ENCODE assay signal across 20 cellular contexts in genomic region chr1:157410457-157410856, GRCh38.
DNase-seq lines count a peak whose midpoint lies in the region; ATAC-seq and TF ChIP-seq lines count a peak whose summit lies in the region.
"Had no signal": no experiment of that assay in that cellular context is flagged by ENCODE, and none has a peak within 500 bp of the region (broad histone marks: within the 10 kb centered on the region; RNA-seq: fewer than 3 reads in every experiment).

No MANE protein-coding gene starts in this region.

- H3K27ac Mint-ChIP-seq in WTC11 (no peak overlapping the region), type B pancreatic cell (peak overlapping the region; percentile 39)
- H3K27ac Mint-ChIP-seq in dendritic cell treated with granulocyte-macrophage colony-stimulating factor and Interleukin-4, amounts not matched to agents 40 ng/mL and 50 ng/mL, for 4 days = peak overlapping the region; percentile 39
- H3K27ac Mint-ChIP-seq in effector memory CD8-positive, alpha-beta T cell = no peak overlapping the region
- H3K27ac Mint-ChIP-seq: CD4-positive, CD25-positive, alpha-beta regulatory T cell; CD8-positive, alpha-beta memory T cell had no signal

- no peaks in the 10 kb centered on the region for H3K4me1 ChIP-seq in lung (ENCODE audit: control insufficient read depth in 2 of 2, insufficient read depth in 2 of 2, low read length in 2 of 2)
- H3K4me1 ChIP-seq: BE2C had no signal

- WGBS in lung, 2 donors = 66 to 73% methylated on average over 5 of the region's 5 CpGs

- POLR2A ChIA-PET in WTC11 (lab: Charles Lee) = no interaction called here

- H3K27me3 Mint-ChIP-seq in WTC11 (ENCODE audit: low read depth) = peaks cover 10% of the 10 kb centered on the region
- peaks cover 2% of the 10 kb centered on the region for H3K27me3 Mint-ChIP-seq in dendritic cell treated with granulocyte-macrophage colony-stimulating factor and Interleukin-4, amounts not matched to agents 40 ng/mL and 50 ng/mL, for 4 days
- H3K27me3 Mint-ChIP-seq in type B pancreatic cell = no peaks in the 10 kb centered on the region
- H3K27me3 Mint-ChIP-seq in effector memory CD8-positive, alpha-beta T cell = peaks cover 16 to 37% of the 10 kb centered on the region in 2 donors

- H3K4me3 ChIP-seq in lung = no peak overlapping the region
- H3K4me3 ChIP-seq: GM12878, GM23248 had no signal

- no peak for TF ChIP-seq CTCF in WTC11 (IDR thresholded peaks at IDR 0.05)
- no peak for TF ChIP-seq CTCF in lung (IDR thresholded peaks at IDR 0.05; ENCODE audit: control extremely low read depth, extremely low read depth)
- TF ChIP-seq CTCF in type B pancreatic cell (conservative IDR thresholded peaks at IDR 0.05) = no peak

- no peaks in the 10 kb centered on the region for H3K27me3 ChIP-seq in lung (ENCODE audit: control insufficient read depth, insufficient read depth)
- H3K27me3 ChIP-seq: BE2C had no signal

- no peak overlapping the region for H3K4me3 Mint-ChIP-seq in WTC11
- no peak overlapping the region for H3K4me3 Mint-ChIP-seq in dendritic cell treated with granulocyte-macrophage colony-stimulating factor and Interleukin-4, amounts not matched to agents 40 ng/mL and 50 ng/mL, for 4 days
- H3K4me3 Mint-ChIP-seq in type B pancreatic cell = no peak overlapping the region
- no peak overlapping the region for H3K4me3 Mint-ChIP-seq in effector memory CD8-positive, alpha-beta T cell
- H3K4me3 Mint-ChIP-seq: CD4-positive, CD25-positive, alpha-beta regulatory T cell; CD8-positive, alpha-beta memory T cell had no signal

- H3K36me3 Mint-ChIP-seq in WTC11 (no peaks in the 10 kb centered on the region), type B pancreatic cell (no peaks in the 10 kb centered on the region)
- H3K36me3 Mint-ChIP-seq in dendritic cell treated with granulocyte-macrophage colony-stimulating factor and Interleukin-4, amounts not matched to agents 40 ng/mL and 50 ng/mL, for 4 days (ENCODE audit: low read depth) = peaks cover 7% of the 10 kb centered on the region
- H3K36me3 Mint-ChIP-seq in effector memory CD8-positive, alpha-beta T cell (ENCODE audit: insufficient read depth) = no peaks in the 10 kb centered on the region
- H3K36me3 Mint-ChIP-seq: CD4-positive, CD25-positive, alpha-beta regulatory T cell; CD8-positive, alpha-beta memory T cell had no signal

- H3K9me3 Mint-ChIP-seq in WTC11 = no peaks in the 10 kb centered on the region
- peaks cover 18% of the 10 kb centered on the region for H3K9me3 Mint-ChIP-seq in dendritic cell treated with granulocyte-macrophage colony-stimulating factor and Interleukin-4, amounts not matched to agents 40 ng/mL and 50 ng/mL, for 4 days
- no peaks in the 10 kb centered on the region for H3K9me3 Mint-ChIP-seq in type B pancreatic cell
- no peaks in the 10 kb centered on the region for H3K9me3 Mint-ChIP-seq in effector memory CD8-positive, alpha-beta T cell
- H3K9me3 Mint-ChIP-seq: CD4-positive, CD25-positive, alpha-beta regulatory T cell; CD8-positive, alpha-beta memory T cell had no signal

- peaks cover 0 to 9% of the 10 kb centered on the region in 2 donors for H3K9me3 ChIP-seq in lung (ENCODE audit: control insufficient read depth in 2 of 2, insufficient read depth in 1 of 2, low read length in 1 of 2)
- H3K9me3 ChIP-seq: BE2C had no signal

- H3K36me3 ChIP-seq in lung (ENCODE audit: control insufficient read depth in 2 of 2, insufficient read depth in 2 of 2, low read length in 2 of 2) = no peaks in the 10 kb centered on the region
- H3K36me3 ChIP-seq: BE2C had no signal

- peaks cover 9% of the 10 kb centered on the region for H3K4me1 Mint-ChIP-seq in WTC11
- H3K4me1 Mint-ChIP-seq in dendritic cell treated with granulocyte-macrophage colony-stimulating factor and Interleukin-4, amounts not matched to agents 40 ng/mL and 50 ng/mL, for 4 days (ENCODE audit: low read depth) = peaks cover 21% of the 10 kb centered on the region
- peaks cover 5% of the 10 kb centered on the region for H3K4me1 Mint-ChIP-seq in type B pancreatic cell (ENCODE audit: unreplicated experiment)
- H3K4me1 Mint-ChIP-seq in effector memory CD8-positive, alpha-beta T cell (ENCODE audit: low read depth in 2 of 2) = no peaks in the 10 kb centered on the region
- H3K4me1 Mint-ChIP-seq: CD4-positive, CD25-positive, alpha-beta regulatory T cell; CD8-positive, alpha-beta memory T cell had no signal

- intact Hi-C loops in dendritic cell treated with granulocyte-macrophage colony-stimulating factor and Interleukin-4, amounts not matched to agents 40 ng/mL and 50 ng/mL, for 4 days (cut with micrococcal nuclease) = no loop called here

- H3K27ac ChIP-seq in lung (ENCODE audit: low read depth in 1 of 2, low read length in 1 of 2) = no peak overlapping the region
- H3K27ac ChIP-seq: GM23248 had no signal

- DNase-seq in WTC11 (ENCODE audit: low spot score) (no peak), lung (ENCODE audit: low spot score) (peak; percentile 4), type B pancreatic cell (ENCODE audit: extremely low spot score, unreplicated experiment) (no peak), NCI-H2081 treated with DMSO at 0.1 percent for 48 hours (lab: John Stamatoyannopoulos, UW) (no peak), NCI-H146 (lab: John Stamatoyannopoulos, UW) (no peak)
- DNase-seq in effector memory CD8-positive, alpha-beta T cell = no peak
- DNase-seq: ACHN; BE2C; C1 segment of cervical spinal cord; CD4-positive, CD25-positive, alpha-beta regulatory T cell; CD8-positive, alpha-beta memory T cell; COR-L47; DMS 273 treated with DMSO at 0.1 percent for 48 hours; DMS53; DND-41; EL; GM23248; H7 had no signal

- ATAC-seq in WTC11 (no peak), lung (ENCODE audit: insufficient read depth, low FRiP score) (no peak)
- ATAC-seq in effector memory CD8-positive, alpha-beta T cell (replicated peaks) = no peak
- ATAC-seq: GM12878 had no signal

- CTCF ChIA-PET in WTC11 (lab: Charles Lee) = no interaction called here

TF ChIP-seq in WTC11, 78 proteins besides CTCF, POLR2A, EP300 and RAD21:
- TF ChIP-seq NFYB (CRISPR knock-in tag; conservative IDR thresholded peaks at IDR 0.05; ENCODE audit: low read depth) = no peak
- TF ChIP-seq ATF2 (CRISPR knock-in tag; IDR thresholded peaks at IDR 0.05; ENCODE audit: borderline replicate concordance, low read depth) = no peak
- TF ChIP-seq USF2 (CRISPR knock-in tag; IDR thresholded peaks at IDR 0.05) = peak; percentile 55

Comparison
In these comparisons a context has a peak if more than half of its experiments do, and no peak if none do; other contexts are left out.
1. H3K27ac Mint-ChIP-seq: peak in dendritic cell treated with granulocyte-macrophage colony-stimulating factor and Interleukin-4, amounts not matched to agents 40 ng/mL and 50 ng/mL, for 4 days (single experiment) and type B pancreatic cell (single experiment); none in WTC11 (single experiment) and effector memory CD8-positive, alpha-beta T cell (0 of 2).